ENCODE assay signal across 8 cellular contexts in genomic region chr1:206579747-206580437, GRCh38. TPM values are rescaled to one million over a fixed set of nuclear protein-coding genes. Genes with fewer than 3 reads are reported as not detected.
DNase-seq lines count a peak whose midpoint lies in the region; ATAC-seq and TF ChIP-seq lines count a peak whose summit lies in the region.

No MANE protein-coding gene starts in this region.

- no peak overlapping the region for H3K4me3 ChIP-seq in lower lobe of right lung

- peak overlapping the region; percentile 74 for H3K27ac ChIP-seq in lower lobe of right lung

- peaks cover 21% of the 10 kb centered on the region for H3K36me3 ChIP-seq in lower lobe of right lung

- H3K4me1 Mint-ChIP-seq in activated naive CD8-positive, alpha-beta T cell (ENCODE audit: low read depth) = peaks cover 90% of the 10 kb centered on the region
- H3K4me1 Mint-ChIP-seq in progenitor cell of endocrine pancreas (ENCODE audit: low read depth) = peaks cover 2% of the 10 kb centered on the region

- H3K9me3 ChIP-seq in lower lobe of right lung = no peaks in the 10 kb centered on the region

- no peaks in the 10 kb centered on the region for H3K9me3 Mint-ChIP-seq in activated naive CD8-positive, alpha-beta T cell (ENCODE audit: low read depth)
- H3K9me3 Mint-ChIP-seq in progenitor cell of endocrine pancreas (ENCODE audit: low read depth) = no peaks in the 10 kb centered on the region

- peaks cover 20% of the 10 kb centered on the region for H3K36me3 Mint-ChIP-seq in activated naive CD8-positive, alpha-beta T cell
- H3K36me3 Mint-ChIP-seq in progenitor cell of endocrine pancreas (ENCODE audit: insufficient read depth) = no peaks in the 10 kb centered on the region

- no peaks in the 10 kb centered on the region for H3K27me3 Mint-ChIP-seq in activated naive CD8-positive, alpha-beta T cell
- H3K27me3 Mint-ChIP-seq in progenitor cell of endocrine pancreas = peaks cover 19% of the 10 kb centered on the region

- H3K4me1 ChIP-seq in lower lobe of right lung = peaks cover 94% of the 10 kb centered on the region

- no peak for TF ChIP-seq CTCF in lower lobe of right lung (IDR thresholded peaks at IDR 0.05)
- TF ChIP-seq CTCF in progenitor cell of endocrine pancreas (IDR thresholded peaks at IDR 0.05; ENCODE audit: unreplicated experiment) = no peak

- intact Hi-C loops in lower lobe of right lung (cut with DNase I) = loop anchor here (10.0 kb wide), 1 partner anchor 95 kb away; no protein-coding TSS in a partner anchor

- DNase-seq in SKM-1 treated with dmso at 0.1 percent for 144 hours (lab: John Stamatoyannopoulos, UW; ENCODE audit: unreplicated experiment) (peak; percentile 100), lower lobe of right lung (peak; percentile 92), progenitor cell of endocrine pancreas (ENCODE audit: low spot score, unreplicated experiment) (no peak), SHP77 treated with DMSO at 0.1 percent for 48 hours (lab: John Stamatoyannopoulos, UW) (no peak)
- DNase-seq in stimulated activated CD8-positive, alpha-beta memory T cell treated with anti-CD3 and anti-CD28 coated beads, Interleukin-7, amount 100 ng/mL, for 4 hours (ENCODE audit: low read depth in 2 of 2) = peak; percentile 87 to 90

- no peaks in the 10 kb centered on the region for H3K27me3 ChIP-seq in lower lobe of right lung (ENCODE audit: low read depth)

- peak overlapping the region; percentile 84 for H3K4me3 Mint-ChIP-seq in activated naive CD8-positive, alpha-beta T cell
- no peak overlapping the region for H3K4me3 Mint-ChIP-seq in progenitor cell of endocrine pancreas (ENCODE audit: low read depth)

- ATAC-seq in GM18519 (IDR thresholded peaks at IDR 0.05; ENCODE audit: low FRiP score, unreplicated experiment) = peak; percentile 72
- peak; percentile 63 for ATAC-seq in HG02970 (IDR thresholded peaks at IDR 0.05; ENCODE audit: low FRiP score, unreplicated experiment)
- peak; percentile 54 to 82 for ATAC-seq in lower lobe of right lung

- peak overlapping the region; percentile 100 for H3K27ac Mint-ChIP-seq in activated naive CD8-positive, alpha-beta T cell
- H3K27ac Mint-ChIP-seq in progenitor cell of endocrine pancreas = no peak overlapping the region

RNA-seq across cellular contexts. Expression of gene EIF2D, which starts 32.4 kb away (rescaled TPM):
- 47.0 TPM for total RNA-seq in lower lobe of right lung
- 36.8 and 39.5 TPM in 2 replicates for total RNA-seq in progenitor cell of endocrine pancreas

RNA-seq across cellular contexts. Expression of gene DYRK3, which starts 55.4 kb away (rescaled TPM):
- total RNA-seq in lower lobe of right lung = 6.4 TPM
- total RNA-seq in progenitor cell of endocrine pancreas = 8.4 and 9.1 TPM in 2 replicates

Comparison
In these comparisons a context has a peak if more than half of its experiments do, and no peak if none do; other contexts are left out.
1. DNase-seq: peak in SKM-1 treated with dmso at 0.1 percent for 144 hours (single experiment), lower lobe of right lung (single experiment) and stimulated activated CD8-positive, alpha-beta memory T cell treated with anti-CD3 and anti-CD28 coated beads, Interleukin-7, amount 100 ng/mL, for 4 hours (2 of 2); none in progenitor cell of endocrine pancreas (single experiment) and SHP77 treated with DMSO at 0.1 percent for 48 hours (single experiment).
2. Peak in every context shown above with its lines, with median percentiles within 50 percentile points of each other: ATAC-seq.